Comparison of ENCODE assay signal across 13 cellular contexts in genomic region chr2:164314148-164314547, GRCh38.
DNase-seq lines count a peak whose midpoint lies in the region; ATAC-seq, FAIRE-seq and TF ChIP-seq lines count a peak whose summit lies in the region.
"Had no signal": no experiment of that assay in that cellular context is flagged by ENCODE, and none has a peak within 500 bp of the region (broad histone marks: within the 10 kb centered on the region; RNA-seq: fewer than 3 reads in every experiment).

No MANE protein-coding gene starts in this region.

- BruUV-seq in HepG2 (replicated peaks; lab: Mats Ljungman, UMichigan) = no TSS peak

- no peak overlapping the region for H3K27ac Mint-ChIP-seq in activated CD8-positive, alpha-beta memory T cell treated with anti-CD3 and anti-CD28 coated beads, Interleukin-2, amount 10 ng/mL, durations not matched to agents 7 days and 5 days
- H3K27ac Mint-ChIP-seq: B cell; stimulated activated memory B cell treated with anti-CD40 and anti-IgM and Interleukin-4, amounts not matched to agents 10 μg/mL and 1 μg/mL and 100 μg/mL, for 72 hours had no signal

- TF ChIP-seq EP300 in HepG2 (IDR thresholded peaks at IDR 0.05; ENCODE audit: low read depth in 2 of 2, low read length in 2 of 2) (no peak), HepG2 (CRISPR knock-in tag; IDR thresholded peaks at IDR 0.05; ENCODE audit: borderline replicate concordance) (no peak)

- in situ Hi-C loops in astrocyte of the cerebellum (cut with HindIII; ENCODE audit: low sequenced_read_pairs) (no loop called here), HepG2 (cut with HindIII; ENCODE audit: extremely low pct_ligation_motif_present, low pct_unique_long_range_greater_than_20kb) (no loop called here)

- H3K4me1 Mint-ChIP-seq in activated CD8-positive, alpha-beta memory T cell treated with anti-CD3 and anti-CD28 coated beads, Interleukin-2, amount 10 ng/mL, durations not matched to agents 7 days and 5 days = no peaks in the 10 kb centered on the region
- H3K4me1 Mint-ChIP-seq: B cell; stimulated activated memory B cell treated with anti-CD40 and anti-IgM and Interleukin-4, amounts not matched to agents 10 μg/mL and 1 μg/mL and 100 μg/mL, for 72 hours had no signal

- TF ChIP-seq CTCF in astrocyte of the cerebellum (IDR thresholded peaks at IDR 0.05; ENCODE audit: low read depth, low read length, missing control alignments) (no peak), HepG2 (CRISPR knock-in tag; IDR thresholded peaks at IDR 0.05) (no peak)

- H3K79me2 ChIP-seq in HepG2 (ENCODE audit: insufficient read depth, low read length) = no peaks in the 10 kb centered on the region

- FAIRE-seq in HepG2 (lab: Jason Lieb, UNC) = no peak

- peak; percentile 51 for ATAC-seq in HepG2
- ATAC-seq in activated CD8-positive, alpha-beta memory T cell treated with anti-CD3 and anti-CD28 coated beads, Interleukin-2, amount 10 ng/mL, durations not matched to agents 7 days and 5 days = no peak
- ATAC-seq: stimulated activated memory B cell treated with anti-CD40 and anti-IgM and Interleukin-4, amounts not matched to agents 10 μg/mL and 1 μg/mL and 100 μg/mL, for 72 hours had no signal

- DNase-seq in AG08395 (ENCODE audit: low spot score) (peak; percentile 2), LHCN-M2 (ENCODE audit: low read depth) (peak; percentile 52), astrocyte of the cerebellum (ENCODE audit: low read depth) (peak; percentile 16), HepG2 (ENCODE audit: low spot score) (no peak), dedifferentiated amniotic fluid mesenchymal stem cell (ENCODE audit: extremely low spot score) (no peak), Kasumi-1 (lab: John Stamatoyannopoulos, UW) (no peak)
- no peak for DNase-seq in activated CD4-positive, alpha-beta T cell treated with anti-CD3 and anti-CD28 coated beads for 4 hours
- no peak for DNase-seq in activated CD8-positive, alpha-beta memory T cell treated with anti-CD3 and anti-CD28 coated beads, Interleukin-2, amount 10 ng/mL, durations not matched to agents 7 days and 5 days
- DNase-seq: mammary epithelial cell; NCI-H526; stimulated activated CD4-positive, alpha-beta T cell treated with anti-CD3 and anti-CD28 coated beads, Interleukin-12 subunit alpha, Interleukin-12 subunit beta, amount 100 ng/mL, for 4 hours had no signal

- CTCF ChIA-PET in HepG2 (lab: Yijun Ruan, JAX; ENCODE audit: low intra/inter-chr PET ratio, low total read pairs) = no interaction called here
- CTCF ChIA-PET in activated CD8-positive, alpha-beta memory T cell treated with anti-CD3 and anti-CD28 coated beads, Interleukin-2, amount 10 ng/mL, durations not matched to agents 7 days and 5 days (lab: Charles Lee) = no interaction called here

- H3K9me3 ChIP-seq in HepG2 (ENCODE audit: low read length) = no peaks in the 10 kb centered on the region

- H3K4me1 ChIP-seq in HepG2 (ENCODE audit: insufficient read depth, low read length) = no peaks in the 10 kb centered on the region

- no peaks in the 10 kb centered on the region for H3K27me3 Mint-ChIP-seq in activated CD8-positive, alpha-beta memory T cell treated with anti-CD3 and anti-CD28 coated beads, Interleukin-2, amount 10 ng/mL, durations not matched to agents 7 days and 5 days
- H3K27me3 Mint-ChIP-seq: B cell; stimulated activated memory B cell treated with anti-CD40 and anti-IgM and Interleukin-4, amounts not matched to agents 10 μg/mL and 1 μg/mL and 100 μg/mL, for 72 hours had no signal

- no peaks in the 10 kb centered on the region for H3K27me3 ChIP-seq in HepG2 (ENCODE audit: control insufficient read depth in 1 of 2, insufficient read depth in 2 of 2, low read length in 2 of 2)

- no peak for TF ChIP-seq POLR2A in HepG2 (IDR thresholded peaks at IDR 0.05; ENCODE audit: insufficient read depth in 1 of 2, low read depth in 2 of 2, low read length in 2 of 2)

- intact Hi-C loops in HepG2 (cut with micrococcal nuclease; ENCODE audit: unreplicated experiment) = no loop called here

- H4K20me1 ChIP-seq in HepG2 (ENCODE audit: insufficient read depth, low read length) = no peaks in the 10 kb centered on the region

- H2AFZ ChIP-seq in HepG2 (ENCODE audit: low read length) = no peak overlapping the region

- POLR2A ChIA-PET in HepG2 (lab: Yijun Ruan, JAX) = no interaction called here

- 11% methylated on average over 4 of the region's 4 CpGs for WGBS in HepG2 (ENCODE audit: low lambda C conversion rate)

- H3K27ac ChIP-seq in HepG2 (ENCODE audit: extremely low read length, insufficient read depth, low read length) = no peak overlapping the region

- H3K4me3 Mint-ChIP-seq in activated CD8-positive, alpha-beta memory T cell treated with anti-CD3 and anti-CD28 coated beads, Interleukin-2, amount 10 ng/mL, durations not matched to agents 7 days and 5 days = no peak overlapping the region
- H3K4me3 Mint-ChIP-seq: B cell; stimulated activated memory B cell treated with anti-CD40 and anti-IgM and Interleukin-4, amounts not matched to agents 10 μg/mL and 1 μg/mL and 100 μg/mL, for 72 hours had no signal

- H3K4me2 ChIP-seq in HepG2 (ENCODE audit: low read depth, low read length) = no peak overlapping the region

- no peaks in the 10 kb centered on the region for H3K36me3 Mint-ChIP-seq in activated CD8-positive, alpha-beta memory T cell treated with anti-CD3 and anti-CD28 coated beads, Interleukin-2, amount 10 ng/mL, durations not matched to agents 7 days and 5 days
- H3K36me3 Mint-ChIP-seq: stimulated activated memory B cell treated with anti-CD40 and anti-IgM and Interleukin-4, amounts not matched to agents 10 μg/mL and 1 μg/mL and 100 μg/mL, for 72 hours had no signal

- no peaks in the 10 kb centered on the region for H3K36me3 ChIP-seq in HepG2 (replicated peaks in 1 of 2; ENCODE audit: control insufficient read depth in 1 of 2, insufficient read depth in 2 of 2, low read length in 2 of 2)

- no peak overlapping the region for H3K4me3 ChIP-seq in astrocyte of the cerebellum (ENCODE audit: low read depth, low read length)
- no peak overlapping the region for H3K4me3 ChIP-seq in HepG2 (replicated peaks in 1 of 3; ENCODE audit: insufficient read depth in 1 of 3, low read depth in 2 of 3, low read length in 3 of 3)

- no peak for TF ChIP-seq RAD21 in HepG2 (CRISPR knock-in tag; IDR thresholded peaks at IDR 0.05)

- H3K9ac ChIP-seq in HepG2 (ENCODE audit: insufficient read depth, low read depth, low read length) = no peak overlapping the region

- no peaks in the 10 kb centered on the region for H3K9me3 Mint-ChIP-seq in activated CD8-positive, alpha-beta memory T cell treated with anti-CD3 and anti-CD28 coated beads, Interleukin-2, amount 10 ng/mL, durations not matched to agents 7 days and 5 days (ENCODE audit: low read depth)
- H3K9me3 Mint-ChIP-seq: stimulated activated memory B cell treated with anti-CD40 and anti-IgM and Interleukin-4, amounts not matched to agents 10 μg/mL and 1 μg/mL and 100 μg/mL, for 72 hours had no signal

TF ChIP-seq in HepG2, 621 proteins besides CTCF, POLR2A, EP300 and RAD21:
- no peak for TF ChIP-seq HMGXB4 (CRISPR knock-in tag; IDR thresholded peaks at IDR 0.05; ENCODE audit: borderline replicate concordance in 1 of 2, low read depth in 1 of 2)
- peak; percentile 43 to 58 for TF ChIP-seq MAFK (conservative IDR thresholded peaks at IDR 0.05 in 1 of 2, IDR thresholded peaks at IDR 0.05 in 1 of 2; ENCODE audit: low read length in 2 of 2)
- TF ChIP-seq ZSCAN20 (CRISPR knock-in tag; IDR thresholded peaks at IDR 0.05; ENCODE audit: borderline replicate concordance) = no peak
- TF ChIP-seq ZNF567 (CRISPR knock-in tag; IDR thresholded peaks at IDR 0.05; ENCODE audit: borderline replicate concordance) = no peak
- no peak for TF ChIP-seq ZNF180 (CRISPR knock-in tag; IDR thresholded peaks at IDR 0.05; ENCODE audit: borderline replicate concordance, low read depth)
- no peak for TF ChIP-seq GPN1 (CRISPR knock-in tag; IDR thresholded peaks at IDR 0.05; ENCODE audit: borderline replicate concordance)
- no peak for TF ChIP-seq MEIS2 (CRISPR knock-in tag; IDR thresholded peaks at IDR 0.05)
- no peak for TF ChIP-seq SAP130 (CRISPR knock-in tag; IDR thresholded peaks at IDR 0.05; ENCODE audit: low read depth)
- peak; percentile 54; the same call in 1 of the 2 replicates for TF ChIP-seq MAFF (IDR thresholded peaks at IDR 0.05; ENCODE audit: low read depth, low read length)
- no peak for TF ChIP-seq ZNF572 (CRISPR knock-in tag; IDR thresholded peaks at IDR 0.05)
- no peak for TF ChIP-seq KLF16 (CRISPR knock-in tag; IDR thresholded peaks at IDR 0.05)

Comparison
In these comparisons a context has a peak if more than half of its experiments do, and no peak if none do; other contexts are left out.
1. DNase-seq: peak in AG08395 (single experiment), LHCN-M2 (single experiment) and astrocyte of the cerebellum (single experiment); none in HepG2 (single experiment), activated CD4-positive, alpha-beta T cell treated with anti-CD3 and anti-CD28 coated beads for 4 hours (0 of 2), dedifferentiated amniotic fluid mesenchymal stem cell (single experiment), Kasumi-1 (0 of 2) and activated CD8-positive, alpha-beta memory T cell treated with anti-CD3 and anti-CD28 coated beads, Interleukin-2, amount 10 ng/mL, durations not matched to agents 7 days and 5 days (single experiment).